ENCODE assay signal across 8 cellular contexts in the genomic region with DNA sequence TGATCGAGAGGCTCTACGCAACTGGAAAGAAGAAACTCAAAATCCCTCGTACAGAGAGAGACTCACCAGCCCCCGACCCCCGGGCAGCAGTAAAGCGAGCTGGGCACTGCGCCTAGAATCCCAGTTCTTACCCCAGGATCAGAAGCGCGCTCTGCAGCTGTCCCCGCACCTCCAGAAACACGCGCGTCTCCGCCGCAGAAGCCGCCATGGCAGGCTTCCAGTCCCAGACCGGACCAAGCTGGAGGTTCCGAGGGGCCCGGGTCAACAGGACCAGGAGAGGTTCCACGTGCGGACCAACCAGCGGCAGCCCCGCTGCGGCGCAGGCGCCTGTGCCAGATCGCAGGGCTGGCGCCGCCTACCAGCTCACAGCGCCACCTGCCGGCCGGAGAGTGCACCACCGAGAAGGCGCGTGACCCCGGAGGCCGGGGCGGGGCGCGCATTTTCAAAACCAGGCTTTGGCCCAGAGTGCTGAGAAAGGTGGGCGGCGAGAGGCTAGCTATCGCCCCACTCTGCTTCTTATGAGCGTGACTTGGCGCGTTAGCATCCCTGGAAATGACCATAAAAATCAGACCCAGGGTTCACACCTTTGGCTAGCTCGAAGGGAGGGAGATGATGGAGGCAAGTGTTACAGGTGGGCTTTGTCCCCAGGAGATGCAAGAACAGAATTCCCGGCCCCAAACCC. TPM values are rescaled to one million over a fixed set of nuclear protein-coding genes. Genes with fewer than 3 reads are reported as not detected.
A peak's percentile ranks its signal among the peaks of the same experiment; 100 is the strongest.
DNase-seq lines count a peak whose midpoint lies in the region; ATAC-seq lines count a peak whose summit lies in the region.

A gene with protein sequence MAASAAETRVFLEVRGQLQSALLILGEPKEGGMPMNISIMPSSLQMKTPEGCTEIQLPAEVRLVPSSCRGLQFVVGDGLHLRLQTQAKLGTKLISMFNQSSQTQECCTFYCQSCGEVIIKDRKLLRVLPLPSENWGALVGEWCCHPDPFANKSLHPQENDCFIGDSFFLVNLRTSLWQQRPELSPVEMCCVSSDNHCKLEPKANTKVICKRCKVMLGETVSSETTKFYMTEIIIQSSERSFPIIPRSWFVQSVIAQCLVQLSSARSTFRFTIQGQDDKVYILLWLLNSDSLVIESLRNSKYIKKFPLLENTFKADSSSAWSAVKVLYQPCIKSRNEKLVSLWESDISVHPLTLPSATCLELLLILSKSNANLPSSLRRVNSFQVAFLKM (minus strand): TSS at position 331 of the 682 bp plus-strand sequence. CDS start 123 bp downstream, at position 208.

- H3K27ac ChIP-seq in mesenchymal stem cell (ENCODE audit: low read length, poor library complexity, severe bottlenecking) = peak within 1 kb of the TSS; percentile 38

- peak; percentile 68 for ATAC-seq in HG03432 (IDR thresholded peaks at IDR 0.05; ENCODE audit: unreplicated experiment)

- H3K36me3 Mint-ChIP-seq in activated CD4-positive, alpha-beta memory T cell treated with anti-CD3 and anti-CD28 coated beads, Interleukin-2, amount 10 ng/mL, durations not matched to agents 7 days and 5 days (ENCODE audit: low read depth) = peaks cover 2% of the 10 kb centered on the region

- POLR2A ChIA-PET in activated CD4-positive, alpha-beta memory T cell treated with anti-CD3 and anti-CD28 coated beads, Interleukin-2, amount 10 ng/mL, durations not matched to agents 7 days and 5 days (lab: Charles Lee) = interaction anchor here (0.6 to 2.1 kb wide), 9 partner anchors 9 to 836 kb away, joined by 3 to 7 read pairs (median 4); no protein-coding TSS in a partner anchor

- H4K91ac ChIP-seq in mesenchymal stem cell (ENCODE audit: low read length) = peak within 1 kb of the TSS; percentile 59

- peak within 1 kb of the TSS; percentile 91 to 96 for H3K4me3 ChIP-seq in mesenchymal stem cell (ENCODE audit: insufficient read depth in 1 of 2, low read depth in 1 of 2, low read length in 2 of 2)

- DNase-seq in CD1c-positive myeloid dendritic cell (ENCODE audit: extremely low spot score) = peak; percentile 96
- DNase-seq in GM19238 (ENCODE audit: insufficient read length, low spot score) = peak; percentile 79
- peak; percentile 88 for DNase-seq in NCI-H748 (lab: John Stamatoyannopoulos, UW; ENCODE audit: unreplicated experiment)
- peak; percentile 91 for DNase-seq in activated CD4-positive, alpha-beta memory T cell treated with anti-CD3 and anti-CD28 coated beads, Interleukin-2, amount 10 ng/mL, durations not matched to agents 7 days and 5 days
- peak; percentile 91 for DNase-seq in effector CD4-positive, alpha-beta T cell
- DNase-seq in mesenchymal stem cell = peak; percentile 89
- peak; percentile 76 for DNase-seq in stimulated activated CD8-positive, alpha-beta memory T cell treated with anti-CD3 and anti-CD28 coated beads, Interleukin-12 subunit alpha, Interleukin-12 subunit beta, amount 100 ng/mL, for 24 hours (ENCODE audit: extremely low read depth)

- H3K36me3 ChIP-seq in mesenchymal stem cell (ENCODE audit: control insufficient read depth in 1 of 2, insufficient read depth in 2 of 2, low read depth in 1 of 2, low read length in 2 of 2) = no peaks in the 10 kb centered on the region

- H4K8ac ChIP-seq in mesenchymal stem cell (ENCODE audit: low read length) = peak within 1 kb of the TSS; percentile 69

- H2AFZ ChIP-seq in mesenchymal stem cell (ENCODE audit: low read depth, low read length) = peak within 1 kb of the TSS; percentile 93

- CTCF ChIA-PET in activated CD4-positive, alpha-beta memory T cell treated with anti-CD3 and anti-CD28 coated beads, Interleukin-2, amount 10 ng/mL, durations not matched to agents 7 days and 5 days (lab: Charles Lee) = interaction anchor here (0.6 to 7.8 kb wide), 50 partner anchors 8 to 1162 kb away, joined by 3 to 228 read pairs (median 5); partner anchors contain the start of genes CEP162, CYB5R4, IBTK and PGM3

- no peaks in the 10 kb centered on the region for H3K9me3 ChIP-seq in mesenchymal stem cell (ENCODE audit: control insufficient read depth, low read length)

- no peak within 1 kb of the TSS for H2AK5ac ChIP-seq in mesenchymal stem cell (ENCODE audit: low read length, severe bottlenecking)

- H2BK15ac ChIP-seq in mesenchymal stem cell (ENCODE audit: low read depth, poor library complexity, severe bottlenecking) = peak within 1 kb of the TSS; percentile 80

- H3K4me2 ChIP-seq in mesenchymal stem cell (ENCODE audit: low read length, poor library complexity, severe bottlenecking) = peak within 1 kb of the TSS; percentile 90

- no peaks in the 10 kb centered on the region for H3K9me3 Mint-ChIP-seq in activated CD4-positive, alpha-beta memory T cell treated with anti-CD3 and anti-CD28 coated beads, Interleukin-2, amount 10 ng/mL, durations not matched to agents 7 days and 5 days

- peak within 1 kb of the TSS in 1 of 2 experiments; percentile 73 for H3K4ac ChIP-seq in mesenchymal stem cell (ENCODE audit: low read depth in 1 of 2, low read length in 2 of 2)

- no peak within 1 kb of the TSS for H2BK12ac ChIP-seq in mesenchymal stem cell (ENCODE audit: low read length in 2 of 2)

- peak within 1 kb of the TSS in 1 of 2 experiments; percentile 83 for H3K14ac ChIP-seq in mesenchymal stem cell (ENCODE audit: low read length in 2 of 2)

- H3K4me1 Mint-ChIP-seq in activated CD4-positive, alpha-beta memory T cell treated with anti-CD3 and anti-CD28 coated beads, Interleukin-2, amount 10 ng/mL, durations not matched to agents 7 days and 5 days = peaks cover 38% of the 10 kb centered on the region

- peak within 1 kb of the TSS; percentile 59 for H2BK120ac ChIP-seq in mesenchymal stem cell (ENCODE audit: low read depth, low read length)

- no peaks in the 10 kb centered on the region for H3K27me3 Mint-ChIP-seq in activated CD4-positive, alpha-beta memory T cell treated with anti-CD3 and anti-CD28 coated beads, Interleukin-2, amount 10 ng/mL, durations not matched to agents 7 days and 5 days

- 4% methylated on average over 48 of the region's 48 CpGs for WGBS in mesenchymal stem cell

- H3K4me1 ChIP-seq in mesenchymal stem cell (ENCODE audit: control insufficient read depth, insufficient read depth, low read depth, low read length) = peaks cover 3% of the 10 kb centered on the region

- H3K4me3 Mint-ChIP-seq in activated CD4-positive, alpha-beta memory T cell treated with anti-CD3 and anti-CD28 coated beads, Interleukin-2, amount 10 ng/mL, durations not matched to agents 7 days and 5 days = peak within 1 kb of the TSS; percentile 81

- no peaks in the 10 kb centered on the region for H3K27me3 ChIP-seq in mesenchymal stem cell (ENCODE audit: control insufficient read depth in 1 of 2, insufficient read depth in 1 of 2, low read length in 2 of 2)

- H3K27ac Mint-ChIP-seq in activated CD4-positive, alpha-beta memory T cell treated with anti-CD3 and anti-CD28 coated beads, Interleukin-2, amount 10 ng/mL, durations not matched to agents 7 days and 5 days = peak within 1 kb of the TSS; percentile 74

- peaks cover 10% of the 10 kb centered on the region for H3K79me1 ChIP-seq in mesenchymal stem cell (replicated peaks; ENCODE audit: low read length, poor library complexity, severe bottlenecking)

- H3K23ac ChIP-seq in mesenchymal stem cell (ENCODE audit: low read length in 2 of 2) = no peak within 1 kb of the TSS

- H3K18ac ChIP-seq in mesenchymal stem cell (ENCODE audit: low read depth in 1 of 2, low read length in 2 of 2) = peak within 1 kb of the TSS; percentile 61 to 96

- peak within 1 kb of the TSS; percentile 91 for H3K9ac ChIP-seq in mesenchymal stem cell (ENCODE audit: low read length)

- peak within 1 kb of the TSS; percentile 79 for H2BK5ac ChIP-seq in mesenchymal stem cell (ENCODE audit: low read depth, low read length, poor library complexity, severe bottlenecking)

RNA-seq across cellular contexts. Expression of the gene that starts here (rescaled TPM):
- total RNA-seq in activated CD4-positive, alpha-beta memory T cell treated with anti-CD3 and anti-CD28 coated beads, Interleukin-2, amount 10 ng/mL, durations not matched to agents 7 days and 5 days = 1 to 10 TPM; 3.8 to 4.8 TPM
- 5.4 TPM for polyA plus RNA-seq in mesenchymal stem cell (2013, experiment 1 of 2)
- 5.3 TPM for polyA plus RNA-seq in mesenchymal stem cell (2013, experiment 2 of 2)

Comparison
In these comparisons a context has a peak if more than half of its experiments do, and no peak if none do; other contexts are left out.
1. Peak in every context shown above with its lines: DNase-seq, ATAC-seq, H3K4me3 ChIP-seq and H3K27ac ChIP-seq.